ENCODE assay signal across 8 cellular contexts in genomic region chr13:34156841-34157365, GRCh38.
DNase-seq lines count a peak whose midpoint lies in the region; ATAC-seq and TF ChIP-seq lines count a peak whose summit lies in the region.

No MANE protein-coding gene starts in this region.

- TF ChIP-seq CTCF in lower lobe of right lung (IDR thresholded peaks at IDR 0.05), result no peak

- no peak overlapping the region for H3K4me3 ChIP-seq in lower lobe of right lung

- no peaks in the 10 kb centered on the region for H3K27me3 Mint-ChIP-seq in central memory CD8-positive, alpha-beta T cell
- peaks cover 15% of the 10 kb centered on the region for H3K27me3 Mint-ChIP-seq in stimulated activated memory B cell treated with anti-CD40 and anti-IgM and Interleukin-4, amounts not matched to agents 10 μg/mL and 1 μg/mL and 100 μg/mL, for 72 hours

- intact Hi-C loops in lower lobe of right lung (cut with DNase I), result no loop called here

- peaks cover 10% of the 10 kb centered on the region for H3K4me1 ChIP-seq in lower lobe of right lung

- no peaks in the 10 kb centered on the region for H3K9me3 ChIP-seq in lower lobe of right lung

- ATAC-seq in SK-N-SH treated with all-trans-retinoic acid at 6 μM for 48 hours, result peak; percentile 98
- ATAC-seq in central memory CD8-positive, alpha-beta T cell (replicated peaks; ENCODE audit: extremely low read depth, poor library complexity, severe bottlenecking), result peak; percentile 54
- ATAC-seq in lower lobe of right lung, result peak; percentile 98
- peak; percentile 82 for ATAC-seq in stimulated activated memory B cell treated with anti-CD40 and anti-IgM and Interleukin-4, amounts not matched to agents 10 μg/mL and 1 μg/mL and 100 μg/mL, for 72 hours

- no peak overlapping the region for H3K27ac ChIP-seq in lower lobe of right lung

- peaks cover 7% of the 10 kb centered on the region for H3K4me1 Mint-ChIP-seq in central memory CD8-positive, alpha-beta T cell
- H3K4me1 Mint-ChIP-seq in stimulated activated memory B cell treated with anti-CD40 and anti-IgM and Interleukin-4, amounts not matched to agents 10 μg/mL and 1 μg/mL and 100 μg/mL, for 72 hours, result peaks cover 8% of the 10 kb centered on the region

- H3K27ac Mint-ChIP-seq in central memory CD8-positive, alpha-beta T cell (ENCODE audit: low read depth), result no peak overlapping the region
- H3K27ac Mint-ChIP-seq in stimulated activated memory B cell treated with anti-CD40 and anti-IgM and Interleukin-4, amounts not matched to agents 10 μg/mL and 1 μg/mL and 100 μg/mL, for 72 hours, result no peak overlapping the region

- H3K4me3 Mint-ChIP-seq in central memory CD8-positive, alpha-beta T cell, result no peak overlapping the region
- no peak overlapping the region for H3K4me3 Mint-ChIP-seq in stimulated activated memory B cell treated with anti-CD40 and anti-IgM and Interleukin-4, amounts not matched to agents 10 μg/mL and 1 μg/mL and 100 μg/mL, for 72 hours

- DNase-seq in NCI-H1436 (lab: John Stamatoyannopoulos, UW), result peak; percentile 8
- DNase-seq in NCI-H1436 treated with DMSO at 0.1 percent for 48 hours (lab: John Stamatoyannopoulos, UW), result no peak
- DNase-seq in H4 (ENCODE audit: low spot score), result peak; percentile 94
- peak; percentile 82 for DNase-seq in KBM-7
- DNase-seq in central memory CD8-positive, alpha-beta T cell (ENCODE audit: low spot score in 2 of 2), result no peak
- DNase-seq in lower lobe of right lung, result peak; percentile 81

- no peaks in the 10 kb centered on the region for H3K36me3 Mint-ChIP-seq in central memory CD8-positive, alpha-beta T cell (ENCODE audit: insufficient read depth)
- H3K36me3 Mint-ChIP-seq in stimulated activated memory B cell treated with anti-CD40 and anti-IgM and Interleukin-4, amounts not matched to agents 10 μg/mL and 1 μg/mL and 100 μg/mL, for 72 hours, result no peaks in the 10 kb centered on the region

- no peaks in the 10 kb centered on the region for H3K27me3 ChIP-seq in lower lobe of right lung (ENCODE audit: low read depth)

- H3K9me3 Mint-ChIP-seq in central memory CD8-positive, alpha-beta T cell, result peaks cover 6% of the 10 kb centered on the region
- H3K9me3 Mint-ChIP-seq in stimulated activated memory B cell treated with anti-CD40 and anti-IgM and Interleukin-4, amounts not matched to agents 10 μg/mL and 1 μg/mL and 100 μg/mL, for 72 hours, result no peaks in the 10 kb centered on the region

- in situ Hi-C loops in KBM-7 (cut with MboI; ENCODE audit: low pct_unique_long_range_greater_than_20kb, low sequenced_read_pairs), result no loop called here

- H3K36me3 ChIP-seq in lower lobe of right lung, result no peaks in the 10 kb centered on the region

TF ChIP-seq in SK-N-SH treated with all-trans-retinoic acid at 6 μM for 48 hours, 23 proteins besides CTCF, POLR2A, EP300 and RAD21:
- TF ChIP-seq, protein P1, sequence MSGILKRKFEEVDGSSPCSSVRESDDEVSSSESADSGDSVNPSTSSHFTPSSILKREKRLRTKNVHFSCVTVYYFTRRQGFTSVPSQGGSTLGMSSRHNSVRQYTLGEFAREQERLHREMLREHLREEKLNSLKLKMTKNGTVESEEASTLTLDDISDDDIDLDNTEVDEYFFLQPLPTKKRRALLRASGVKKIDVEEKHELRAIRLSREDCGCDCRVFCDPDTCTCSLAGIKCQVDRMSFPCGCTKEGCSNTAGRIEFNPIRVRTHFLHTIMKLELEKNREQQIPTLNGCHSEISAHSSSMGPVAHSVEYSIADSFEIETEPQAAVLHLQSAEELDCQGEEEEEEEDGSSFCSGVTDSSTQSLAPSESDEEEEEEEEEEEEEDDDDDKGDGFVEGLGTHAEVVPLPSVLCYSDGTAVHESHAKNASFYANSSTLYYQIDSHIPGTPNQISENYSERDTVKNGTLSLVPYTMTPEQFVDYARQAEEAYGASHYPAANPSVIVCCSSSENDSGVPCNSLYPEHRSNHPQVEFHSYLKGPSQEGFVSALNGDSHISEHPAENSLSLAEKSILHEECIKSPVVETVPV (CRISPR knock-in tag; IDR thresholded peaks at IDR 0.05), result no peak
- TF ChIP-seq TOX (CRISPR knock-in tag; IDR thresholded peaks at IDR 0.05; ENCODE audit: borderline replicate concordance) (no peak), GLIS3 (CRISPR knock-in tag; IDR thresholded peaks at IDR 0.05) (no peak), TCF4 (CRISPR knock-in tag; IDR thresholded peaks at IDR 0.05; ENCODE audit: borderline replicate concordance) (no peak), ZNF8 (CRISPR knock-in tag; IDR thresholded peaks at IDR 0.05) (no peak), ISL1 (CRISPR knock-in tag; IDR thresholded peaks at IDR 0.05) (peak; percentile 51)
- TF ChIP-seq, protein P2, sequence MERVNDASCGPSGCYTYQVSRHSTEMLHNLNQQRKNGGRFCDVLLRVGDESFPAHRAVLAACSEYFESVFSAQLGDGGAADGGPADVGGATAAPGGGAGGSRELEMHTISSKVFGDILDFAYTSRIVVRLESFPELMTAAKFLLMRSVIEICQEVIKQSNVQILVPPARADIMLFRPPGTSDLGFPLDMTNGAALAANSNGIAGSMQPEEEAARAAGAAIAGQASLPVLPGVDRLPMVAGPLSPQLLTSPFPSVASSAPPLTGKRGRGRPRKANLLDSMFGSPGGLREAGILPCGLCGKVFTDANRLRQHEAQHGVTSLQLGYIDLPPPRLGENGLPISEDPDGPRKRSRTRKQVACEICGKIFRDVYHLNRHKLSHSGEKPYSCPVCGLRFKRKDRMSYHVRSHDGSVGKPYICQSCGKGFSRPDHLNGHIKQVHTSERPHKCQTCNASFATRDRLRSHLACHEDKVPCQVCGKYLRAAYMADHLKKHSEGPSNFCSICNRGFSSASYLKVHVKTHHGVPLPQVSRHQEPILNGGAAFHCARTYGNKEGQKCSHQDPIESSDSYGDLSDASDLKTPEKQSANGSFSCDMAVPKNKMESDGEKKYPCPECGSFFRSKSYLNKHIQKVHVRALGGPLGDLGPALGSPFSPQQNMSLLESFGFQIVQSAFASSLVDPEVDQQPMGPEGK (CRISPR knock-in tag; IDR thresholded peaks at IDR 0.05; ENCODE audit: borderline replicate concordance), result no peak
TF ChIP-seq in SK-N-SH treated with all-trans-retinoic acid at 6 μM for 48 hours: peak in this region for 1.

Comparison
In these comparisons a context has a peak if more than half of its experiments do, and no peak if none do; other contexts are left out.
1. DNase-seq: peak in NCI-H1436 (single experiment), H4 (single experiment), KBM-7 (single experiment) and lower lobe of right lung (single experiment); none in NCI-H1436 treated with DMSO at 0.1 percent for 48 hours (single experiment) and central memory CD8-positive, alpha-beta T cell (0 of 2).
2. Peak in every context shown above with its lines, with median percentiles within 50 percentile points of each other: ATAC-seq.